In genomic region chr6:154343473-154344308, GRCh38 we compare ENCODE assay signal across 8 cellular contexts. TPM values are rescaled to one million over a fixed set of nuclear protein-coding genes. Genes with fewer than 3 reads are reported as not detected.
DNase-seq lines count a peak whose midpoint lies in the region; ATAC-seq and TF ChIP-seq lines count a peak whose summit lies in the region.

No MANE protein-coding gene starts in this region.

- in situ Hi-C loops in SK-MEL-5 (cut with HindIII; ENCODE audit: low pct_unique_long_range_greater_than_20kb, low sequenced_read_pairs) = no loop called here

- 31 to 42% (median 40%) methylated on average over 16 of the region's 16 CpGs for WGBS in stomach, 5 donors

- H3K27me3 ChIP-seq in stomach = no peaks in the 10 kb centered on the region

- intact Hi-C loops in left cardiac atrium (cut with DNase I) = no loop called here
- intact Hi-C loops in stomach (cut with DNase I; ENCODE audit: low total_unique reads) = no loop called here

- no peaks in the 10 kb centered on the region for H3K4me1 ChIP-seq in stomach

- TF ChIP-seq POLR2A in stomach (IDR thresholded peaks at IDR 0.05) = no peak

- DNase-seq in NCI-H82 (lab: John Stamatoyannopoulos, UW) (peak; percentile 44), NCI-H82 treated with DMSO at 0.1 percent for 48 hours (lab: John Stamatoyannopoulos, UW; ENCODE audit: unreplicated experiment) (no peak), SK-MEL-5 (ENCODE audit: low read depth, low spot score) (peak; percentile 67), left cardiac atrium (no peak), stomach (peak; percentile 81)

- H3K9me3 ChIP-seq in stomach = peaks cover 0 to 6% (median 0%) of the 10 kb centered on the region in 4 donors

- H3K4me3 ChIP-seq in stomach = peak overlapping the region in 3 of 4 donors; percentile 2 to 29 (median 17)

- TF ChIP-seq CTCF in stomach (IDR thresholded peaks at IDR 0.05) = peak in 4 of 7 experiments; percentile 17 to 84 (median 62)

- no peak for TF ChIP-seq EP300 in stomach (IDR thresholded peaks at IDR 0.05)

- H3K36me3 ChIP-seq in stomach = no peaks in the 10 kb centered on the region

- ATAC-seq in left cardiac atrium (peak; percentile 77 to 89), HG02588 (IDR thresholded peaks at IDR 0.05; ENCODE audit: unreplicated experiment) (no peak), GM19452 (IDR thresholded peaks at IDR 0.05; ENCODE audit: unreplicated experiment) (no peak), GM18520 (IDR thresholded peaks at IDR 0.05; ENCODE audit: unreplicated experiment) (no peak)

- peak overlapping the region; percentile 23 to 60 (median 56) for H3K27ac ChIP-seq in stomach

RNA-seq across cellular contexts. Expression of gene IPCEF1, which starts 12.9 kb away (rescaled TPM):
- total RNA-seq in SK-MEL-5 (2014; rRNA removed; shearing (Covaris generic)) = 0.13 TPM in 1 of 2 replicates, not detected in the other
- polyA plus RNA-seq in SK-MEL-5 (2015; cell fraction: cytosol; rRNA removed) = not detected in 2 replicates
- polyA plus RNA-seq in SK-MEL-5 (2015; cell fraction: nucleus; rRNA removed) = 1.8 TPM in 1 of 2 replicates, not detected in the other
- total RNA-seq in left cardiac atrium (1 to 10 TPM in 1 of 2 donors, under 1 TPM in 1; 0.99 to 1.2 TPM), stomach (10 to 100 TPM in 2 of 5 donors, under 1 TPM in 1, not detected in 2; under 0.01 to 47.1 (median 10.1) TPM)
- 1 to 10 TPM in 1 of 3 donors, under 1 TPM in 2; 0.44 to 1.8 (median 0.98) TPM for polyA plus RNA-seq in stomach

Comparison
In these comparisons a context has a peak if more than half of its experiments do, and no peak if none do; other contexts are left out.
1. DNase-seq: peak in NCI-H82 (single experiment), SK-MEL-5 (single experiment) and stomach (single experiment); none in NCI-H82 treated with DMSO at 0.1 percent for 48 hours (single experiment) and left cardiac atrium (single experiment).
2. ATAC-seq: peak in left cardiac atrium (2 of 2); none in HG02588 (single experiment), GM19452 (single experiment) and GM18520 (single experiment).